ENCODE assay signal across 10 cellular contexts in the genomic region with DNA sequence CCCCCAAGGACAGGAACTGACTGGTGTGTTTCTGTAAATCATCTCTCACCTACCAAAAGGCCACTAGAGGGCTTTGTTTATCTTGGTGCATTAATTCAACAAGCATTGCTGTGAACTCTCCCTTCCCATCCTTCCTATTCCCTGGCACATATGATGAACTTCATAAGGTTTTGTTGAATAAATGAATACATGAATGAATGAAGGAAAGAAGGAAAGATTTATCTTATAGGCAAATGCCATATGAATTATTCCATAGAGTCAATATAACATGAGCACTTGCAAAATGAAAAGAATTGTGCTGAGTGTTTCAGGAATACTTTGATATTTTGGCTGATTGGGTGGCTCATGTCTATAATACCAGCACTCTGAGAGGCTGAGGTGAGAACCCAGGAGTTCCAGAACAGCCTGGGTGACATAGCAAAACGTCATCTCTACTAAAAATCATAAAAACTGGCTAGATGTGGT. TPM values are rescaled to one million over a fixed set of nuclear protein-coding genes. Genes with fewer than 3 reads are reported as not detected.
A peak's percentile ranks its signal among the peaks of the same experiment; 100 is the strongest.
DNase-seq lines count a peak whose midpoint lies in the region; ATAC-seq, FAIRE-seq and TF ChIP-seq lines count a peak whose summit lies in the region.
"Had no signal": no experiment of that assay in that cellular context is flagged by ENCODE, and none has a peak within 500 bp of the region (broad histone marks: within the 10 kb centered on the region; RNA-seq: fewer than 3 reads in every experiment).

No MANE protein-coding gene starts in this region.

- H3K27me3 ChIP-seq in Karpas-422 (ENCODE audit: low read length) (no peaks in the 10 kb centered on the region), astrocyte (ENCODE audit: insufficient read depth, low read length) (peaks cover 3% of the 10 kb centered on the region)

- no peak overlapping the region for H3K9ac ChIP-seq in Karpas-422 (ENCODE audit: low read length)
- no peak overlapping the region for H3K9ac ChIP-seq in astrocyte (ENCODE audit: low read length)

- H3K4me3 Mint-ChIP-seq in astrocyte (ENCODE audit: unreplicated experiment) (no peak overlapping the region), memory B cell (no peak overlapping the region)
- H3K4me3 Mint-ChIP-seq: activated CD4-positive, alpha-beta T cell treated with anti-CD3 and anti-CD28 coated beads, Interleukin-2, amount 10 ng/mL, durations not matched to agents 7 days and 5 days had no signal

- H3K27me3 Mint-ChIP-seq in astrocyte (ENCODE audit: low read depth, unreplicated experiment) (peaks cover 29% of the 10 kb centered on the region), memory B cell (peaks cover 23% of the 10 kb centered on the region)

- peak; percentile 45 for ATAC-seq in memory B cell (ENCODE audit: low read depth)
- ATAC-seq in HG03196 (IDR thresholded peaks at IDR 0.05; ENCODE audit: unreplicated experiment), result no peak
- ATAC-seq in GM18870 (IDR thresholded peaks at IDR 0.05; ENCODE audit: unreplicated experiment), result no peak

- H3K79me2 ChIP-seq in Karpas-422 (ENCODE audit: low read length) (no peaks in the 10 kb centered on the region), astrocyte (ENCODE audit: insufficient read depth, low read length) (no peaks in the 10 kb centered on the region)

- peak; percentile 71 for FAIRE-seq in astrocyte (lab: Jason Lieb, UNC)

- H3K4me3 ChIP-seq in Karpas-422 (ENCODE audit: low read length), result no peak overlapping the region
- no peak overlapping the region for H3K4me3 ChIP-seq in astrocyte (ENCODE audit: insufficient read depth, low read depth, low read length)

- peak; percentile 53 for TF ChIP-seq CTCF in astrocyte (IDR thresholded peaks at IDR 0.05; ENCODE audit: insufficient read depth, low read depth, low read length)

- H3K9me3 ChIP-seq in Karpas-422 (ENCODE audit: low read length) (no peaks in the 10 kb centered on the region), astrocyte (ENCODE audit: insufficient read depth, low read depth, low read length) (no peaks in the 10 kb centered on the region)

- no peak overlapping the region for H3K27ac ChIP-seq in Karpas-422 (ENCODE audit: low read length)
- no peak overlapping the region for H3K27ac ChIP-seq in astrocyte (ENCODE audit: low read depth, low read length)

- H3K36me3 Mint-ChIP-seq in astrocyte (ENCODE audit: low read depth, unreplicated experiment), result no peaks in the 10 kb centered on the region
- H3K36me3 Mint-ChIP-seq in memory B cell, result peaks cover 1% of the 10 kb centered on the region

- H4K20me1 ChIP-seq in Karpas-422 (ENCODE audit: insufficient read depth, low read depth, low read length), result no peaks in the 10 kb centered on the region
- H4K20me1 ChIP-seq in astrocyte (ENCODE audit: insufficient read depth, low read length), result no peaks in the 10 kb centered on the region

- no peak overlapping the region for H3K4me2 ChIP-seq in Karpas-422 (ENCODE audit: low read depth, low read length, poor library complexity, severe bottlenecking)
- H3K4me2 ChIP-seq in astrocyte (ENCODE audit: low read length), result no peak overlapping the region

- H3K9me2 ChIP-seq in Karpas-422 (replicated peaks; ENCODE audit: insufficient read depth, low read length), result no peaks in the 10 kb centered on the region

- DNase-seq in GM03348 (ENCODE audit: low spot score) (peak; percentile 55), Karpas-422 (peak; percentile 54), astrocyte (ENCODE audit: low read depth) (no peak), memory B cell (ENCODE audit: low spot score in 2 of 2) (no peak), NCI-H774 (lab: John Stamatoyannopoulos, UW) (no peak), COR-L47 (lab: John Stamatoyannopoulos, UW) (no peak)
- DNase-seq: activated CD4-positive, alpha-beta T cell treated with anti-CD3 and anti-CD28 coated beads, Interleukin-2, amount 10 ng/mL, durations not matched to agents 7 days and 5 days had no signal

- no peak overlapping the region for H3K27ac Mint-ChIP-seq in astrocyte (ENCODE audit: unreplicated experiment)
- H3K27ac Mint-ChIP-seq in memory B cell, result no peak overlapping the region
- H3K27ac Mint-ChIP-seq: activated CD4-positive, alpha-beta T cell treated with anti-CD3 and anti-CD28 coated beads, Interleukin-2, amount 10 ng/mL, durations not matched to agents 7 days and 5 days had no signal

- H3K9me3 Mint-ChIP-seq in astrocyte (ENCODE audit: unreplicated experiment), result peaks cover 9% of the 10 kb centered on the region
- no peaks in the 10 kb centered on the region for H3K9me3 Mint-ChIP-seq in memory B cell
- H3K9me3 Mint-ChIP-seq: activated CD4-positive, alpha-beta T cell treated with anti-CD3 and anti-CD28 coated beads, Interleukin-2, amount 10 ng/mL, durations not matched to agents 7 days and 5 days had no signal

- no peaks in the 10 kb centered on the region for H3K36me3 ChIP-seq in Karpas-422 (ENCODE audit: insufficient read depth, low read length)
- H3K36me3 ChIP-seq in astrocyte (ENCODE audit: insufficient read depth, low read length), result no peaks in the 10 kb centered on the region

- H3K4me1 ChIP-seq in Karpas-422 (ENCODE audit: low read length), result no peaks in the 10 kb centered on the region
- H3K4me1 ChIP-seq in astrocyte (ENCODE audit: insufficient read depth, low read length), result no peaks in the 10 kb centered on the region

- no peaks in the 10 kb centered on the region for H3K4me1 Mint-ChIP-seq in astrocyte (ENCODE audit: low read depth, unreplicated experiment)
- no peaks in the 10 kb centered on the region for H3K4me1 Mint-ChIP-seq in memory B cell
- H3K4me1 Mint-ChIP-seq: activated CD4-positive, alpha-beta T cell treated with anti-CD3 and anti-CD28 coated beads, Interleukin-2, amount 10 ng/mL, durations not matched to agents 7 days and 5 days had no signal

- no peak overlapping the region for H2AFZ ChIP-seq in Karpas-422 (ENCODE audit: low read length)
- no peak overlapping the region for H2AFZ ChIP-seq in astrocyte (ENCODE audit: low read depth, low read length)

RNA-seq across cellular contexts. Expression of a gene that starts 4.3 kb away (rescaled TPM):
- not detected in 2 replicates for total RNA-seq in Karpas-422 (2014; rRNA removed; shearing (Covaris generic); ENCODE audit: low replicate concordance)
- total RNA-seq in astrocyte, result not detected in 2 replicates
- total RNA-seq: activated CD4-positive, alpha-beta T cell treated with anti-CD3 and anti-CD28 coated beads, Interleukin-2, amount 10 ng/mL, durations not matched to agents 7 days and 5 days; lower leg skin had no signal

RNA-seq across cellular contexts. Expression of a gene that starts 9.4 kb away (rescaled TPM):
- not detected in 2 replicates for total RNA-seq in Karpas-422 (2014; rRNA removed; shearing (Covaris generic); ENCODE audit: low replicate concordance)
- not detected in 2 replicates for total RNA-seq in astrocyte
- total RNA-seq: lower leg skin had no signal

RNA-seq across cellular contexts. Expression of a gene that starts 45.2 kb away (rescaled TPM):
- total RNA-seq in Karpas-422 (2014; rRNA removed; shearing (Covaris generic); ENCODE audit: low replicate concordance), result not detected in 2 replicates
- 0.12 TPM in 1 of 2 replicates, not detected in the other for total RNA-seq in astrocyte

Comparison
In these comparisons a context has a peak if more than half of its experiments do, and no peak if none do; other contexts are left out.
1. DNase-seq: peak in GM03348 (single experiment) and Karpas-422 (single experiment); none in astrocyte (single experiment), memory B cell (0 of 2), NCI-H774 (single experiment) and COR-L47 (single experiment).